In genomic region chr19:40443131-40443929, GRCh38 we compare ENCODE assay signal across 8 cellular contexts. TPM values are rescaled to one million over a fixed set of nuclear protein-coding genes. Genes with fewer than 3 reads are reported as not detected.
A peak's percentile ranks its signal among the peaks of the same experiment; 100 is the strongest.
DNase-seq lines count a peak whose midpoint lies in the region; ATAC-seq, FAIRE-seq and TF ChIP-seq lines count a peak whose summit lies in the region.

No MANE protein-coding gene starts in this region.

- H3K36me3 ChIP-seq in keratinocyte (ENCODE audit: control insufficient read depth in 2 of 2, extremely low read depth in 1 of 2, insufficient read depth in 2 of 2, low read length in 2 of 2), result peaks cover 17 to 19% of the 10 kb centered on the region in 2 experiments

- H2AFZ ChIP-seq in keratinocyte (ENCODE audit: control insufficient read depth, low read length), result peak overlapping the region; percentile 67

- no peaks in the 10 kb centered on the region for H3K9me3 ChIP-seq in keratinocyte (ENCODE audit: control insufficient read depth, low read depth, low read length)

- dilution Hi-C loops in keratinocyte (cut with MboI; ENCODE audit: extremely low pct_ligation_motif_present, low sequenced_read_pairs), result no loop called here

- no peak for TF ChIP-seq CTCF in AG09309 (IDR thresholded peaks at IDR 0.05; ENCODE audit: control insufficient read depth, insufficient read depth, low read depth, low read length, missing control alignments)
- no peak for TF ChIP-seq CTCF in keratinocyte (optimal IDR thresholded peaks at IDR 0.05 in 1 of 3, IDR thresholded peaks at IDR 0.05 in 1 of 3, conservative IDR thresholded peaks at IDR 0.05 in 1 of 3; ENCODE audit: extremely low read depth in 1 of 3, insufficient read depth in 2 of 3, low read length in 3 of 3)

- H3K4me1 ChIP-seq in keratinocyte (ENCODE audit: control insufficient read depth, extremely low read depth, insufficient read depth, low read length), result peaks cover 16% of the 10 kb centered on the region

- H3K4me2 ChIP-seq in keratinocyte (ENCODE audit: control insufficient read depth, extremely low read depth, insufficient read depth, low read depth, low read length), result peak overlapping the region; percentile 98

- H3K79me2 ChIP-seq in keratinocyte (ENCODE audit: control insufficient read depth, insufficient read depth, low read length), result peaks cover 33% of the 10 kb centered on the region

- no peaks in the 10 kb centered on the region for H3K9me1 ChIP-seq in keratinocyte (ENCODE audit: control insufficient read depth, extremely low read depth, insufficient read depth, low read length)

- peaks cover 5% of the 10 kb centered on the region for H4K20me1 ChIP-seq in keratinocyte (ENCODE audit: control insufficient read depth, extremely low read depth, insufficient read depth, low read length)

- peak; percentile 57 for FAIRE-seq in keratinocyte (lab: Jason Lieb, UNC)

- ATAC-seq in GM19023 (IDR thresholded peaks at IDR 0.05; ENCODE audit: unreplicated experiment) (peak; percentile 64), HG03342 (IDR thresholded peaks at IDR 0.05; ENCODE audit: unreplicated experiment) (peak; percentile 60)
- peak; percentile 84 to 86 for ATAC-seq in activated CD4-positive, CD25-positive, alpha-beta regulatory T cell treated with anti-CD3 and anti-CD28 coated beads, Interleukin-2, amount 50 U/mL, for 24 hours

- H3K4me3 ChIP-seq in AG09309 (ENCODE audit: control insufficient read depth, low read depth, low read length) (peak overlapping the region; percentile 91), keratinocyte (ENCODE audit: control insufficient read depth in 2 of 3, extremely low read depth in 1 of 3, insufficient read depth in 2 of 3, low read depth in 1 of 3, low read length in 3 of 3) (peak overlapping the region; percentile 96 to 100 (median 100))

- H3K9ac ChIP-seq in keratinocyte (ENCODE audit: control insufficient read depth, extremely low read depth, insufficient read depth, low read length), result peak overlapping the region; percentile 100

- peak overlapping the region; percentile 99 for H3K27ac ChIP-seq in keratinocyte (ENCODE audit: control insufficient read depth, insufficient read depth, low read length)

- DNase-seq in AG09309 (ENCODE audit: low read depth), result peak; percentile 97
- DNase-seq in NCI-H446 (lab: John Stamatoyannopoulos, UW), result peak; percentile 99 to 100
- peak; percentile 99 for DNase-seq in cerebellar cortex (ENCODE audit: low spot score)
- DNase-seq in keratinocyte (ENCODE audit: low read depth, low spot score), result peak; percentile 94
- peak; percentile 96 to 99 (median 99) for DNase-seq in stimulated activated CD4-positive, alpha-beta T cell treated with anti-CD3 and anti-CD28 coated beads, Interleukin-12 subunit alpha, Interleukin-12 subunit beta, amount 100 ng/mL, for 48 hours (ENCODE audit: low read depth in 2 of 3, low spot score in 1 of 3)

- no peaks in the 10 kb centered on the region for H3K27me3 ChIP-seq in keratinocyte (ENCODE audit: control insufficient read depth, extremely low read depth, insufficient read depth, low read length)

RNA-seq across cellular contexts. Expression of gene SERTAD3, which starts 0.8 kb away (rescaled TPM):
- polyA plus RNA-seq in keratinocyte, result 11.8 to 16.1 TPM (median 13.2 TPM) in 3 replicates
- 1.1 TPM for polyA plus RNA-seq in keratinocyte (2011; ENCODE audit: low read depth)
- 9.0 and 9.9 TPM in 2 replicates for polyA plus RNA-seq in keratinocyte (2011; cell fraction: cytosol; rRNA removed)
- polyA plus RNA-seq in keratinocyte (2011; cell fraction: nucleus; rRNA removed), result 11.3 and 14.8 TPM in 2 replicates
- polyA plus RNA-seq in keratinocyte (2012; ENCODE audit: low replicate concordance), result 11.9 and 19.4 TPM in 2 replicates
- polyA minus RNA-seq in keratinocyte, result 14.4 to 18.5 TPM (median 14.8 TPM) in 3 replicates
- 35.3 TPM for polyA minus RNA-seq in keratinocyte (2011; cell fraction: cytosol; rRNA and poly(A)+ RNA removed)
- 9.1 and 9.6 TPM in 2 replicates for polyA minus RNA-seq in keratinocyte (2011; cell fraction: nucleus; rRNA and poly(A)+ RNA removed)

RNA-seq across cellular contexts. Expression of gene SERTAD1, which starts 17.5 kb away (rescaled TPM):
- 9.5 to 15.4 TPM (median 10.5 TPM) in 3 replicates for polyA plus RNA-seq in keratinocyte
- 17.5 TPM for polyA plus RNA-seq in keratinocyte (2011; ENCODE audit: low read depth)
- 7.1 and 13.0 TPM in 2 replicates for polyA plus RNA-seq in keratinocyte (2011; cell fraction: cytosol; rRNA removed)
- 8.1 and 10.9 TPM in 2 replicates for polyA plus RNA-seq in keratinocyte (2011; cell fraction: nucleus; rRNA removed)
- polyA plus RNA-seq in keratinocyte (2012; ENCODE audit: low replicate concordance), result 10.6 and 28.6 TPM in 2 replicates
- 3.8 to 6.1 TPM (median 4.4 TPM) in 3 replicates for polyA minus RNA-seq in keratinocyte
- polyA minus RNA-seq in keratinocyte (2011; cell fraction: cytosol; rRNA and poly(A)+ RNA removed), result 10.0 TPM
- polyA minus RNA-seq in keratinocyte (2011; cell fraction: nucleus; rRNA and poly(A)+ RNA removed), result 3.5 and 4.0 TPM in 2 replicates

RNA-seq across cellular contexts. Expression of gene BLVRB, which starts 22.2 kb away (rescaled TPM):
- polyA plus RNA-seq in keratinocyte, result 48.6 to 129 TPM (median 52.5 TPM) in 3 replicates
- 26.7 TPM for polyA plus RNA-seq in keratinocyte (2011; ENCODE audit: low read depth)
- polyA plus RNA-seq in keratinocyte (2011; cell fraction: cytosol; rRNA removed), result 57.0 and 105 TPM in 2 replicates
- polyA plus RNA-seq in keratinocyte (2011; cell fraction: nucleus; rRNA removed), result 39.1 and 52.7 TPM in 2 replicates
- polyA plus RNA-seq in keratinocyte (2012; ENCODE audit: low replicate concordance), result 75.2 and 154 TPM in 2 replicates
- polyA minus RNA-seq in keratinocyte, result 34.0 to 82.3 TPM (median 74.7 TPM) in 3 replicates
- polyA minus RNA-seq in keratinocyte (2011; cell fraction: cytosol; rRNA and poly(A)+ RNA removed), result 105 TPM
- polyA minus RNA-seq in keratinocyte (2011; cell fraction: nucleus; rRNA and poly(A)+ RNA removed), result 15.5 and 17.0 TPM in 2 replicates

RNA-seq across cellular contexts. Expression of gene SPTBN4, which starts 23.5 kb away (rescaled TPM):
- 0.06 to 0.28 TPM (median 0.17 TPM) in 3 replicates for polyA plus RNA-seq in keratinocyte
- polyA plus RNA-seq in keratinocyte (2011; ENCODE audit: low read depth), result not detected
- polyA plus RNA-seq in keratinocyte (2011; cell fraction: cytosol; rRNA removed), result 0.12 TPM in 1 of 2 replicates, not detected in the other
- 0.20 and 0.57 TPM in 2 replicates for polyA plus RNA-seq in keratinocyte (2011; cell fraction: nucleus; rRNA removed)
- 0.22 TPM in 1 of 2 replicates, not detected in the other for polyA plus RNA-seq in keratinocyte (2012; ENCODE audit: low replicate concordance)
- polyA minus RNA-seq in keratinocyte, result not detected in 3 replicates
- not detected for polyA minus RNA-seq in keratinocyte (2011; cell fraction: cytosol; rRNA and poly(A)+ RNA removed)
- polyA minus RNA-seq in keratinocyte (2011; cell fraction: nucleus; rRNA and poly(A)+ RNA removed), result not detected in 2 replicates

RNA-seq across cellular contexts. Expression of gene PRX, which starts 30.2 kb away (rescaled TPM):
- 0.22 to 0.49 TPM (median 0.42 TPM) in 3 replicates for polyA plus RNA-seq in keratinocyte
- polyA plus RNA-seq in keratinocyte (2011; ENCODE audit: low read depth), result 0.56 TPM
- polyA plus RNA-seq in keratinocyte (2011; cell fraction: cytosol; rRNA removed), result 0.21 and 0.45 TPM in 2 replicates
- polyA plus RNA-seq in keratinocyte (2011; cell fraction: nucleus; rRNA removed), result 0.82 and 1.0 TPM in 2 replicates
- polyA plus RNA-seq in keratinocyte (2012; ENCODE audit: low replicate concordance), result 0.45 and 0.90 TPM in 2 replicates
- polyA minus RNA-seq in keratinocyte, result 0.13 to 0.33 TPM (median 0.32 TPM) in 3 replicates
- polyA minus RNA-seq in keratinocyte (2011; cell fraction: cytosol; rRNA and poly(A)+ RNA removed), result 0.58 TPM
- polyA minus RNA-seq in keratinocyte (2011; cell fraction: nucleus; rRNA and poly(A)+ RNA removed), result 0.32 and 0.47 TPM in 2 replicates

Comparison
In these comparisons a context has a peak if more than half of its experiments do, and no peak if none do; other contexts are left out.
1. Peak in every context shown above with its lines: DNase-seq, ATAC-seq, H3K4me3 ChIP-seq and H3K27ac ChIP-seq.